In genomic region chr11:118574636-118575035, GRCh38 we compare ENCODE assay signal across 11 cellular contexts. TPM values are rescaled to one million over a fixed set of nuclear protein-coding genes. Genes with fewer than 3 reads are reported as not detected.
DNase-seq lines count a peak whose midpoint lies in the region; ATAC-seq, FAIRE-seq and TF ChIP-seq lines count a peak whose summit lies in the region.
"Had no signal": no experiment of that assay in that cellular context is flagged by ENCODE, and none has a peak within 500 bp of the region (broad histone marks: within the 10 kb centered on the region; RNA-seq: fewer than 3 reads in every experiment).

No MANE protein-coding gene starts in this region.

- H3F3A ChIP-seq in SK-N-SH (replicated peaks; ENCODE audit: insufficient read depth), result no peaks in the 10 kb centered on the region
- H3F3A ChIP-seq in Loucy (ENCODE audit: low read depth), result no peaks in the 10 kb centered on the region

- H3K9me3 Mint-ChIP-seq in progenitor cell of endocrine pancreas (ENCODE audit: low read depth), result no peaks in the 10 kb centered on the region
- H3K9me3 Mint-ChIP-seq: dendritic cell treated with granulocyte-macrophage colony-stimulating factor and Interleukin-4, amounts not matched to agents 40 ng/mL and 50 ng/mL, for 4 days had no signal

- H3K27ac ChIP-seq in SK-N-SH (ENCODE audit: low read depth in 2 of 2, low read length in 1 of 2) (no peak overlapping the region), duodenal mucosa (ENCODE audit: low read depth, low read length) (no peak overlapping the region), pancreas (no peak overlapping the region)
- H3K27ac ChIP-seq: 22Rv1 had no signal

- H3K4me3 ChIP-seq in SK-N-SH (ENCODE audit: low read depth in 2 of 2, low read length in 1 of 2), result peak overlapping the region in 1 of 2 experiments; percentile 85; a peak in 1 of 4 replicates
- peak overlapping the region; percentile 84 for H3K4me3 ChIP-seq in Loucy (ENCODE audit: low read length, poor library complexity, severe bottlenecking)
- peak overlapping the region; percentile 21 to 90 for H3K4me3 ChIP-seq in duodenal mucosa (ENCODE audit: low read depth in 1 of 2, low read length in 2 of 2)
- peak overlapping the region in 2 of 4 donors; percentile 90 for H3K4me3 ChIP-seq in pancreas

- CTCF ChIA-PET in SK-N-SH (lab: Yijun Ruan, JAX), result interaction anchor here (1.0 kb wide), 1 partner anchor 21 kb away, joined by 3 read pairs; no protein-coding TSS in a partner anchor

- 93% methylated on average over 7 of the region's 7 CpGs for WGBS in SK-N-SH (ENCODE audit: low lambda C conversion rate)
- WGBS in pancreas, 2 donors, result 47 to 52% methylated on average over 7 of the region's 7 CpGs

- H4K20me1 ChIP-seq in SK-N-SH (ENCODE audit: insufficient read depth), result peaks cover 66% of the 10 kb centered on the region
- peaks cover 62% of the 10 kb centered on the region for H4K20me1 ChIP-seq in Loucy (ENCODE audit: insufficient read depth, low read length, poor library complexity, severe bottlenecking)

- peaks cover 27% of the 10 kb centered on the region for H3K4me1 Mint-ChIP-seq in progenitor cell of endocrine pancreas (ENCODE audit: low read depth)

- intact Hi-C loops in pancreas (cut with DNase I), result no loop called here

- peak overlapping the region; percentile 51 for H3K4me3 Mint-ChIP-seq in progenitor cell of endocrine pancreas (ENCODE audit: low read depth)
- H3K4me3 Mint-ChIP-seq: dendritic cell treated with granulocyte-macrophage colony-stimulating factor and Interleukin-4, amounts not matched to agents 40 ng/mL and 50 ng/mL, for 4 days had no signal

- FAIRE-seq in pancreas (lab: Jason Lieb, UNC), result no peak

- POLR2A ChIA-PET in SK-N-SH (lab: Yijun Ruan, JAX), result no interaction called here

- peaks cover 6 to 12% of the 10 kb centered on the region in 2 experiments; a peak in 3 of 4 replicates for H3K4me1 ChIP-seq in SK-N-SH (ENCODE audit: control insufficient read depth in 1 of 2, insufficient read depth in 2 of 2, low read depth in 1 of 2, low read length in 1 of 2)
- peaks cover 39% of the 10 kb centered on the region for H3K4me1 ChIP-seq in Loucy (ENCODE audit: insufficient read depth, low read length, poor library complexity, severe bottlenecking)
- H3K4me1 ChIP-seq in duodenal mucosa (ENCODE audit: control insufficient read depth in 1 of 2, insufficient read depth in 2 of 2, low read length in 2 of 2), result peaks cover 26 to 28% of the 10 kb centered on the region in 2 donors
- peaks cover 17 to 45% (median 17%) of the 10 kb centered on the region in 3 donors for H3K4me1 ChIP-seq in pancreas

- H3K9ac ChIP-seq in SK-N-SH (peak overlapping the region; percentile 100; the same call in 1 of the 2 replicates), Loucy (ENCODE audit: low read depth, low read length, poor library complexity, severe bottlenecking) (no peak overlapping the region), duodenal mucosa (ENCODE audit: low read depth in 1 of 2, low read length in 2 of 2) (no peak overlapping the region)

- H3K36me3 Mint-ChIP-seq in progenitor cell of endocrine pancreas (ENCODE audit: insufficient read depth), result no peaks in the 10 kb centered on the region

- DNase-seq in SK-N-SH (no peak), progenitor cell of endocrine pancreas (ENCODE audit: low spot score, unreplicated experiment) (no peak), pancreas (no peak), NCI-H1436 treated with DMSO at 0.1 percent for 48 hours (lab: John Stamatoyannopoulos, UW) (no peak)
- DNase-seq: activated CD8-positive, alpha-beta memory T cell treated with anti-CD3 and anti-CD28 coated beads, Interleukin-2, amount 50 U/mL, for 48 hours had no signal

- TF ChIP-seq EP300 in SK-N-SH (IDR thresholded peaks at IDR 0.05; ENCODE audit: borderline replicate concordance in 1 of 2, low read depth in 1 of 2, low read length in 1 of 2), result no peak

- TF ChIP-seq CTCF in SK-N-SH (IDR thresholded peaks at IDR 0.05), result no peak
- TF ChIP-seq CTCF in Loucy (conservative IDR thresholded peaks at IDR 0.05; ENCODE audit: low read length), result no peak
- TF ChIP-seq CTCF in progenitor cell of endocrine pancreas (IDR thresholded peaks at IDR 0.05; ENCODE audit: unreplicated experiment), result no peak
- no peak for TF ChIP-seq CTCF in pancreas (IDR thresholded peaks at IDR 0.05)

- peaks cover 80% of the 10 kb centered on the region for H3K79me2 ChIP-seq in SK-N-SH (ENCODE audit: insufficient read depth)
- peaks cover 71% of the 10 kb centered on the region for H3K79me2 ChIP-seq in Loucy (ENCODE audit: insufficient read depth, low read length)

- H3K27ac Mint-ChIP-seq in progenitor cell of endocrine pancreas, result no peak overlapping the region
- H3K27ac Mint-ChIP-seq: dendritic cell treated with granulocyte-macrophage colony-stimulating factor and Interleukin-4, amounts not matched to agents 40 ng/mL and 50 ng/mL, for 4 days had no signal

- H3K9me3 ChIP-seq in SK-N-SH, result no peaks in the 10 kb centered on the region
- H3K9me3 ChIP-seq in Loucy (ENCODE audit: insufficient read depth, low read depth, low read length), result no peaks in the 10 kb centered on the region
- no peaks in the 10 kb centered on the region for H3K9me3 ChIP-seq in duodenal mucosa (ENCODE audit: control insufficient read depth in 1 of 2, low read length in 2 of 2)
- no peaks in the 10 kb centered on the region for H3K9me3 ChIP-seq in pancreas

- ATAC-seq in SK-N-SH treated with all-trans-retinoic acid at 6 μM for 48 hours (no peak), pancreas (no peak), GM18517 (IDR thresholded peaks at IDR 0.05; ENCODE audit: unreplicated experiment) (no peak)

- peaks cover 0 to 14% of the 10 kb centered on the region in 2 experiments for H3K36me3 ChIP-seq in SK-N-SH (replicated peaks in 1 of 2; ENCODE audit: control insufficient read depth in 1 of 2, insufficient read depth in 2 of 2, low read length in 1 of 2)
- no peaks in the 10 kb centered on the region for H3K36me3 ChIP-seq in Loucy (ENCODE audit: insufficient read depth, low read length)
- peaks cover 0 to 7% of the 10 kb centered on the region in 2 donors for H3K36me3 ChIP-seq in duodenal mucosa (ENCODE audit: control insufficient read depth in 1 of 2, insufficient read depth in 2 of 2, low read length in 2 of 2)
- no peaks in the 10 kb centered on the region for H3K36me3 ChIP-seq in pancreas

- H2AFZ ChIP-seq in SK-N-SH (ENCODE audit: low read depth) (no peak overlapping the region), Loucy (ENCODE audit: low read length) (no peak overlapping the region)

- H3K4me2 ChIP-seq in SK-N-SH (peak overlapping the region; percentile 77), Loucy (ENCODE audit: low read depth, low read length, poor library complexity, severe bottlenecking) (peak overlapping the region; percentile 85)

- no peak for TF ChIP-seq RAD21 in SK-N-SH (IDR thresholded peaks at IDR 0.05; ENCODE audit: low read length)

- no peaks in the 10 kb centered on the region for H3K9me2 ChIP-seq in SK-N-SH
- no peaks in the 10 kb centered on the region for H3K9me2 ChIP-seq in Loucy (replicated peaks; ENCODE audit: low read depth, low read length)

- H3K27me3 ChIP-seq in SK-N-SH (ENCODE audit: insufficient read depth), result no peaks in the 10 kb centered on the region
- no peaks in the 10 kb centered on the region for H3K27me3 ChIP-seq in Loucy (ENCODE audit: insufficient read depth, low read length, poor library complexity, severe bottlenecking)
- H3K27me3 ChIP-seq in duodenal mucosa (ENCODE audit: control insufficient read depth in 1 of 2, insufficient read depth in 2 of 2, low read length in 2 of 2), result no peaks in the 10 kb centered on the region
- no peaks in the 10 kb centered on the region for H3K27me3 ChIP-seq in pancreas

- H3K27me3 Mint-ChIP-seq in progenitor cell of endocrine pancreas, result no peaks in the 10 kb centered on the region
- H3K27me3 Mint-ChIP-seq: dendritic cell treated with granulocyte-macrophage colony-stimulating factor and Interleukin-4, amounts not matched to agents 40 ng/mL and 50 ng/mL, for 4 days had no signal

TF ChIP-seq in SK-N-SH, 30 proteins besides CTCF, POLR2A, EP300 and RAD21 (continues in another document):
- TF ChIP-seq NFIC (IDR thresholded peaks at IDR 0.05; ENCODE audit: borderline replicate concordance) (no peak), FOSL2 (IDR thresholded peaks at IDR 0.05; ENCODE audit: borderline replicate concordance, low read depth) (no peak)

RNA-seq across cellular contexts. Expression of gene ARCN1, which starts 2.4 kb away (rescaled TPM):
- polyA plus RNA-seq in SK-N-SH (2012; rRNA removed), result 128 and 162 TPM in 2 replicates
- polyA plus RNA-seq in SK-N-SH (2012; cell fraction: cytosol; rRNA removed), result 169 and 180 TPM in 2 replicates
- polyA plus RNA-seq in SK-N-SH (2012; cell fraction: nucleus; rRNA removed), result 42.1 and 91.4 TPM in 2 replicates
- 112 TPM in 2 replicates for total RNA-seq in progenitor cell of endocrine pancreas
- 100 to 1,000 TPM in 1 of 6 donors, 10 to 100 TPM in 5; 77.0 to 105 (median 92.6) TPM for total RNA-seq in pancreas
- polyA plus RNA-seq in pancreas, result 10 to 100 TPM; 39.8 to 67.3 TPM

RNA-seq across cellular contexts. Expression of gene IFT46, which starts 8.9 kb away (rescaled TPM):
- 23.4 and 30.8 TPM in 2 replicates for polyA plus RNA-seq in SK-N-SH (2012; rRNA removed)
- 29.0 and 29.7 TPM in 2 replicates for polyA plus RNA-seq in SK-N-SH (2012; cell fraction: cytosol; rRNA removed)
- polyA plus RNA-seq in SK-N-SH (2012; cell fraction: nucleus; rRNA removed), result 25.3 and 30.0 TPM in 2 replicates
- total RNA-seq in progenitor cell of endocrine pancreas, result 23.5 and 23.7 TPM in 2 replicates
- 10 to 100 TPM in 3 of 6 donors, 1 to 10 TPM in 3; 5.7 to 12.4 (median 9.8) TPM for total RNA-seq in pancreas
- 10 to 100 TPM; 14.4 to 28.2 TPM for polyA plus RNA-seq in pancreas

RNA-seq across cellular contexts. Expression of gene PHLDB1, which starts 32.8 kb away (rescaled TPM):
- polyA plus RNA-seq in SK-N-SH (2012; rRNA removed) (89.4 and 104 TPM in 2 replicates), pancreas (100 to 1,000 TPM; 152 to 153 TPM)
- 37.8 and 52.6 TPM in 2 replicates for polyA plus RNA-seq in SK-N-SH (2012; cell fraction: cytosol; rRNA removed)
- polyA plus RNA-seq in SK-N-SH (2012; cell fraction: nucleus; rRNA removed), result 270 and 294 TPM in 2 replicates
- total RNA-seq in progenitor cell of endocrine pancreas (106 and 110 TPM in 2 replicates), pancreas (10 to 100 TPM; 29.3 to 66.6 (median 41.0) TPM)

RNA-seq across cellular contexts. Expression of gene TMEM25, which starts 43.6 kb away (rescaled TPM):
- polyA plus RNA-seq in SK-N-SH (2012; rRNA removed) (30.0 and 31.0 TPM in 2 replicates), pancreas (10 to 100 TPM; 17.4 to 24.9 TPM)
- polyA plus RNA-seq in SK-N-SH (2012; cell fraction: cytosol; rRNA removed), result 14.4 and 22.3 TPM in 2 replicates
- polyA plus RNA-seq in SK-N-SH (2012; cell fraction: nucleus; rRNA removed), result 79.0 and 84.7 TPM in 2 replicates
- total RNA-seq in progenitor cell of endocrine pancreas (53.5 and 59.5 TPM in 2 replicates), pancreas (10 to 100 TPM; 12.2 to 18.6 (median 14.4) TPM)

RNA-seq across cellular contexts. Expression of gene TTC36, which starts 47.4 kb away (rescaled TPM):
- 0.18 and 0.29 TPM in 2 replicates for polyA plus RNA-seq in SK-N-SH (2012; rRNA removed)
- polyA plus RNA-seq in SK-N-SH (2012; cell fraction: cytosol; rRNA removed), result 0.05 and 0.12 TPM in 2 replicates
- 1.0 and 1.9 TPM in 2 replicates for polyA plus RNA-seq in SK-N-SH (2012; cell fraction: nucleus; rRNA removed)
- total RNA-seq in progenitor cell of endocrine pancreas, result 2.2 and 3.3 TPM in 2 replicates
- under 1 TPM; 0.64 to 0.92 (median 0.77) TPM for total RNA-seq in pancreas
- polyA plus RNA-seq in pancreas, result under 1 TPM in 1 of 2 donors, not detected in 1; 0.72 TPM
